19 cellular contexts compared by ENCODE assay signal in genomic region chr1:16975838-16976237, GRCh38. TPM values are rescaled to one million over a fixed set of nuclear protein-coding genes. Genes with fewer than 3 reads are reported as not detected.
"Had no signal": no experiment of that assay in that cellular context is flagged by ENCODE, and none has a peak within 500 bp of the region (broad histone marks: within the 10 kb centered on the region; RNA-seq: fewer than 3 reads in every experiment).

No MANE protein-coding gene starts in this region.

- H3K27me3 ChIP-seq: foreskin keratinocyte, hepatocyte had no signal

- H3K4me3 Mint-ChIP-seq: activated CD4-positive, alpha-beta T cell treated with anti-CD3 and anti-CD28 coated beads, Interleukin-2, amount 10 ng/mL, durations not matched to agents 7 days and 5 days; activated CD8-positive, alpha-beta T cell treated with anti-CD3 and anti-CD28 coated beads, Interleukin-2, amount 10 ng/mL, durations not matched to agents 7 days and 5 days; T-helper 17 cell had no signal

- ATAC-seq: activated CD8-positive, alpha-beta T cell treated with anti-CD3 and anti-CD28 coated beads, Interleukin-2, amount 10 ng/mL, durations not matched to agents 7 days and 5 days; activated naive CD4-positive, alpha-beta T cell treated with anti-CD3 and anti-CD28 coated beads, Interleukin-2, amount 50 U/mL, for 72 hours; foreskin keratinocyte; stimulated activated naive CD8-positive, alpha-beta T cell treated with anti-CD3 and anti-CD28 coated beads, Interleukin-15, Interleukin-2, amounts not matched to agents 100 U/mL and 50 U/mL, for 24 hours; T-helper 17 cell had no signal

- H3K27ac Mint-ChIP-seq: activated CD4-positive, alpha-beta T cell treated with anti-CD3 and anti-CD28 coated beads, Interleukin-2, amount 10 ng/mL, durations not matched to agents 7 days and 5 days; activated CD8-positive, alpha-beta T cell treated with anti-CD3 and anti-CD28 coated beads, Interleukin-2, amount 10 ng/mL, durations not matched to agents 7 days and 5 days; progenitor cell of endocrine pancreas; T-helper 17 cell had no signal

- H3K4me3 ChIP-seq: hepatocyte, SK-N-MC, spleen had no signal

- H3K9me3 Mint-ChIP-seq: activated CD4-positive, alpha-beta T cell treated with anti-CD3 and anti-CD28 coated beads, Interleukin-2, amount 10 ng/mL, durations not matched to agents 7 days and 5 days; activated naive CD4-positive, alpha-beta T cell treated with anti-CD3 and anti-CD28 coated beads, Interleukin-2, amount 50 U/mL, for 72 hours had no signal

- H3K36me3 Mint-ChIP-seq: activated naive CD4-positive, alpha-beta T cell treated with anti-CD3 and anti-CD28 coated beads, Interleukin-2, amount 50 U/mL, for 72 hours had no signal

- H3K9me3 ChIP-seq: spleen had no signal

- H3K4me1 ChIP-seq: foreskin keratinocyte had no signal

- H3K27ac ChIP-seq: foreskin keratinocyte, SK-N-MC, spleen had no signal

- DNase-seq: activated CD4-positive, alpha-beta T cell treated with anti-CD3 and anti-CD28 coated beads, Interleukin-2, amount 10 ng/mL, durations not matched to agents 7 days and 5 days; activated CD8-positive, alpha-beta T cell treated with anti-CD3 and anti-CD28 coated beads, Interleukin-2, amount 10 ng/mL, durations not matched to agents 7 days and 5 days; activated gamma-delta T cell treated with Interleukin-2 at 50 U/mL for 16 hours; cortex of kidney; erythroblast; foreskin keratinocyte; kidney glomerular epithelial cell; left ventricle myocardium superior; mammary epithelial cell; retina; spleen; stimulated activated CD4-positive, alpha-beta T cell treated with anti-CD3 and anti-CD28 coated beads, Interleukin-4, amount 100 ng/mL, for 1 hour; stimulated activated naive CD8-positive, alpha-beta T cell treated with anti-CD3 and anti-CD28 coated beads, Interleukin-15, Interleukin-2, amounts not matched to agents 100 U/mL and 50 U/mL, for 24 hours; SW 1271; T-helper 17 cell had no signal

RNA-seq across cellular contexts. Expression of gene MFAP2, which starts 4.6 kb away (rescaled TPM):
- total RNA-seq: activated CD4-positive, alpha-beta T cell treated with anti-CD3 and anti-CD28 coated beads, Interleukin-2, amount 10 ng/mL, durations not matched to agents 7 days and 5 days; activated CD8-positive, alpha-beta T cell treated with anti-CD3 and anti-CD28 coated beads, Interleukin-2, amount 10 ng/mL, durations not matched to agents 7 days and 5 days; T-helper 17 cell had no signal
